ENCODE assay signal across 9 cellular contexts in the genomic region with DNA sequence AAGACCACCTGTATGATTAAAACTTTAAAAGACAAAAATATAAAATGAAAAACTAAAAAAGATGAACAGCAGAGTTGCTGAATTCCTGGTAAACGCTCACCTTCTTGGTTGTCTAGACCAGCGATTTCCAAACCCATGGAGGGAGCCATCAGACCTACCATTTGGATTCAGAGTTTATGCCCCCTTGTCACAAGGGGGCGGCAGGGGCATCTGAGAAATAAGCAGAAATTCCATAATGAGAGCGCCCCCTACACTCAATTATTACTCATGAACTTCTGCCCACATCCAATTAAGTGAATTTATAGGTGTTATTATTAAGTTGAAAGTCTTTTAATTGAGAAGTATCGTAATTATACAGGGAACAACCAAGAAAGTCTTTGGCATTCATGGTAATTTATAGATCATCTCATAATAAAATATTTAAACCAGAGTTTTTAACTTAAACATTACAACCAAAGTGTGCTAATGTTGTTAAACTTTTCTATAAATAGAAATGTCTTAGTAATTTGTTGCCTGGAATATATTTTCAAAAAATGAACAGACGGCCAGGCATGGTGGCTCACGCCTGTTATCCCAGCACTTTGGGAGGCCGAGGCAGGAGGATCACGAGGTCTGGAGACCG. TPM values are rescaled to one million over a fixed set of nuclear protein-coding genes. Genes with fewer than 3 reads are reported as not detected.
DNase-seq lines count a peak whose midpoint lies in the region; ATAC-seq, FAIRE-seq and TF ChIP-seq lines count a peak whose summit lies in the region.
"Had no signal": no experiment of that assay in that cellular context is flagged by ENCODE, and none has a peak within 500 bp of the region (broad histone marks: within the 10 kb centered on the region; RNA-seq: fewer than 3 reads in every experiment).

No MANE protein-coding gene starts in this region.

- peaks cover 18% of the 10 kb centered on the region for H3K4me1 Mint-ChIP-seq in brain
- peaks cover 2% of the 10 kb centered on the region for H3K4me1 Mint-ChIP-seq in stimulated activated naive CD8-positive, alpha-beta T cell treated with anti-CD3 and anti-CD28 coated beads, Interleukin-15, amount 100 ng/mL, for 72 hours

- H3K36me3 Mint-ChIP-seq in brain: no peaks in the 10 kb centered on the region

- peak; percentile 78 for TF ChIP-seq CTCF in LNCaP clone FGC (IDR thresholded peaks at IDR 0.05; ENCODE audit: control insufficient read depth, extremely low read depth, insufficient read depth)
- peak; percentile 57 to 71 for TF ChIP-seq CTCF in brain (conservative IDR thresholded peaks at IDR 0.05)
- TF ChIP-seq CTCF in left lung (IDR thresholded peaks at IDR 0.05): peak in 1 of 2 donors; percentile 65

- H3K27me3 Mint-ChIP-seq in brain: no peaks in the 10 kb centered on the region
- no peaks in the 10 kb centered on the region for H3K27me3 Mint-ChIP-seq in stimulated activated naive CD8-positive, alpha-beta T cell treated with anti-CD3 and anti-CD28 coated beads, Interleukin-15, amount 100 ng/mL, for 72 hours

- DNase-seq in ELF-1 (ENCODE audit: low read depth, low spot score) (peak; percentile 69), LNCaP clone FGC (ENCODE audit: low read depth) (peak; percentile 30), T-helper 22 cell (ENCODE audit: low read depth) (peak; percentile 5), left lung (peak in 1 of 2 donors; percentile 42), frontal cortex (ENCODE audit: low spot score in 2 of 2) (no peak)
- DNase-seq in stimulated activated naive CD8-positive, alpha-beta T cell treated with anti-CD3 and anti-CD28 coated beads, Interleukin-15, amount 100 ng/mL, for 72 hours: peak; percentile 45 to 60

- peaks cover 1 to 11% (median 8%) of the 10 kb centered on the region in 5 experiments for H3K9me3 Mint-ChIP-seq in brain
- no peaks in the 10 kb centered on the region for H3K9me3 Mint-ChIP-seq in stimulated activated naive CD8-positive, alpha-beta T cell treated with anti-CD3 and anti-CD28 coated beads, Interleukin-15, amount 100 ng/mL, for 72 hours

- intact Hi-C loops in left lung (cut with DNase I): no loop called here

- H3K27ac Mint-ChIP-seq in brain: no peak overlapping the region
- no peak overlapping the region for H3K27ac Mint-ChIP-seq in stimulated activated naive CD8-positive, alpha-beta T cell treated with anti-CD3 and anti-CD28 coated beads, Interleukin-15, amount 100 ng/mL, for 72 hours

- peak; percentile 78 for ATAC-seq in left lung
- peak; percentile 64 for ATAC-seq in stimulated activated naive CD8-positive, alpha-beta T cell treated with anti-CD3 and anti-CD28 coated beads, Interleukin-15, amount 100 ng/mL, for 72 hours
- ATAC-seq in HG02763 (IDR thresholded peaks at IDR 0.05; ENCODE audit: unreplicated experiment): no peak

- no peak for FAIRE-seq in frontal cortex (lab: Jason Lieb, UNC)
- FAIRE-seq: colon had no signal

- no peaks in the 10 kb centered on the region for H3K4me1 ChIP-seq in left lung

- H3K27me3 ChIP-seq in left lung: no peaks in the 10 kb centered on the region

- no peaks in the 10 kb centered on the region for H3K9me3 ChIP-seq in left lung

- no peaks in the 10 kb centered on the region for H3K36me3 ChIP-seq in left lung

- no peak overlapping the region for H3K4me3 Mint-ChIP-seq in brain
- no peak overlapping the region for H3K4me3 Mint-ChIP-seq in stimulated activated naive CD8-positive, alpha-beta T cell treated with anti-CD3 and anti-CD28 coated beads, Interleukin-15, amount 100 ng/mL, for 72 hours

- H3K4me3 ChIP-seq in LNCaP clone FGC (ENCODE audit: low read depth, low read length): no peak overlapping the region
- H3K4me3 ChIP-seq in left lung: no peak overlapping the region

- no peak overlapping the region for H3K27ac ChIP-seq in left lung

RNA-seq across cellular contexts. Expression of gene SPATA31C2, which starts 35.2 kb away (rescaled TPM):
- not detected for polyA plus RNA-seq in brain (ENCODE audit: insufficient read depth, low read depth, low replicate concordance)
- total RNA-seq in left lung (not detected), frontal cortex (not detected)

Comparison
In these comparisons a context has a peak if more than half of its experiments do, and no peak if none do; other contexts are left out.
1. DNase-seq: peak in ELF-1 (single experiment), LNCaP clone FGC (single experiment), T-helper 22 cell (single experiment) and stimulated activated naive CD8-positive, alpha-beta T cell treated with anti-CD3 and anti-CD28 coated beads, Interleukin-15, amount 100 ng/mL, for 72 hours (2 of 2); none in frontal cortex (0 of 2).